In genomic region chr22:29204617-29205183, GRCh38 we compare ENCODE assay signal across 2 cellular contexts.
TF ChIP-seq lines count a peak whose summit lies in the region.

No MANE protein-coding gene starts in this region.

TF ChIP-seq in HCT116, 20 proteins besides CTCF, POLR2A, EP300 and RAD21 (continued from another document):
- no peak for TF ChIP-seq TCF7L2 (IDR thresholded peaks at IDR 0.05; ENCODE audit: borderline replicate concordance, extremely low read depth, insufficient read depth, insufficient read length)
- no peak for TF ChIP-seq MAX (IDR thresholded peaks at IDR 0.05)
- TF ChIP-seq, protein P1, sequence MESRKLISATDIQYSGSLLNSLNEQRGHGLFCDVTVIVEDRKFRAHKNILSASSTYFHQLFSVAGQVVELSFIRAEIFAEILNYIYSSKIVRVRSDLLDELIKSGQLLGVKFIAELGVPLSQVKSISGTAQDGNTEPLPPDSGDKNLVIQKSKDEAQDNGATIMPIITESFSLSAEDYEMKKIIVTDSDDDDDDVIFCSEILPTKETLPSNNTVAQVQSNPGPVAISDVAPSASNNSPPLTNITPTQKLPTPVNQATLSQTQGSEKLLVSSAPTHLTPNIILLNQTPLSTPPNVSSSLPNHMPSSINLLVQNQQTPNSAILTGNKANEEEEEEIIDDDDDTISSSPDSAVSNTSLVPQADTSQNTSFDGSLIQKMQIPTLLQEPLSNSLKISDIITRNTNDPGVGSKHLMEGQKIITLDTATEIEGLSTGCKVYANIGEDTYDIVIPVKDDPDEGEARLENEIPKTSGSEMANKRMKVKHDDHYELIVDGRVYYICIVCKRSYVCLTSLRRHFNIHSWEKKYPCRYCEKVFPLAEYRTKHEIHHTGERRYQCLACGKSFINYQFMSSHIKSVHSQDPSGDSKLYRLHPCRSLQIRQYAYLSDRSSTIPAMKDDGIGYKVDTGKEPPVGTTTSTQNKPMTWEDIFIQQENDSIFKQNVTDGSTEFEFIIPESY (IDR thresholded peaks at IDR 0.05; ENCODE audit: extremely low read depth, insufficient replicate concordance, low read length): no peak
- TF ChIP-seq POLR2AphosphoS5 (IDR thresholded peaks at IDR 0.05; ENCODE audit: low read depth, low read length): no peak

TF ChIP-seq in K562, 482 proteins besides CTCF, POLR2A, EP300 and RAD21 (continued from another document):
- 0 out of 2 replicates have a peak, but pooled peaks have one; percentile 16 for TF ChIP-seq RBFOX2 (IDR thresholded peaks at IDR 0.05; ENCODE audit: low read depth, low read length)
